In the genomic region with DNA sequence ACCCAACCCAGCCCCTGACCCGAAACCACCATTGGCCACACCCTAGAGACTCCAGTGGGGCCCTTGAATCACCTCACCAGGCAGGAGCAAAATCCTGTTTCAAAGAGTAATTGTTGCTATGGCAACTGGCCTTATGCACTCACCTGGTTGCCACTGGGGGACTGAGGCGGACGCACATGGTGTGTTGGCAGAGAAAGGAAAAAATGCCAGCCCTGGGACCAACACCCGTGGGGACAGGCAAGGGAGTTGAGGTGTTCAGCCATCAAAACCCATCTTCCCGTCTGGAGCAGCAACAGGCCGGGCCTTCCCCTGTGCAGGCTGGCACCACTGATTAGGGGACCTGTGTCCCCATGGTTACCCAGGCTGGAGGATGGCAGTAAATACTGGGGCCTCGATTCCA, we compare ENCODE assay signal across 1 cellular context.
TF ChIP-seq lines count a peak whose summit lies in the region.

No MANE protein-coding gene starts in this region.

TF ChIP-seq in GM23338, 12 proteins besides CTCF, POLR2A, EP300 and RAD21:
- TF ChIP-seq STAT1 (IDR thresholded peaks at IDR 0.05; ENCODE audit: unreplicated experiment) (no peak), NANOG (IDR thresholded peaks at IDR 0.05; ENCODE audit: borderline replicate concordance) (no peak), EZH2 (IDR thresholded peaks at IDR 0.05; ENCODE audit: low read depth, unreplicated experiment) (no peak), ZNF331 (CRISPR knock-in tag; IDR thresholded peaks at IDR 0.05; ENCODE audit: low read depth) (no peak), POLR2AphosphoS5 (IDR thresholded peaks at IDR 0.05; ENCODE audit: low read depth) (no peak), CREB1 (CRISPR knock-in tag; IDR thresholded peaks at IDR 0.05; ENCODE audit: low read depth) (no peak), EZH2phosphoT487 (IDR thresholded peaks at IDR 0.05; ENCODE audit: unreplicated experiment) (no peak), ZNF114 (CRISPR knock-in tag; IDR thresholded peaks at IDR 0.05) (no peak), JUNB (IDR thresholded peaks at IDR 0.05; ENCODE audit: unreplicated experiment) (no peak)
- TF ChIP-seq, protein P1, sequence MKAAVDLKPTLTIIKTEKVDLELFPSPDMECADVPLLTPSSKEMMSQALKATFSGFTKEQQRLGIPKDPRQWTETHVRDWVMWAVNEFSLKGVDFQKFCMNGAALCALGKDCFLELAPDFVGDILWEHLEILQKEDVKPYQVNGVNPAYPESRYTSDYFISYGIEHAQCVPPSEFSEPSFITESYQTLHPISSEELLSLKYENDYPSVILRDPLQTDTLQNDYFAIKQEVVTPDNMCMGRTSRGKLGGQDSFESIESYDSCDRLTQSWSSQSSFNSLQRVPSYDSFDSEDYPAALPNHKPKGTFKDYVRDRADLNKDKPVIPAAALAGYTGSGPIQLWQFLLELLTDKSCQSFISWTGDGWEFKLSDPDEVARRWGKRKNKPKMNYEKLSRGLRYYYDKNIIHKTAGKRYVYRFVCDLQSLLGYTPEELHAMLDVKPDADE (IDR thresholded peaks at IDR 0.05) = no peak
- TF ChIP-seq, protein P2, sequence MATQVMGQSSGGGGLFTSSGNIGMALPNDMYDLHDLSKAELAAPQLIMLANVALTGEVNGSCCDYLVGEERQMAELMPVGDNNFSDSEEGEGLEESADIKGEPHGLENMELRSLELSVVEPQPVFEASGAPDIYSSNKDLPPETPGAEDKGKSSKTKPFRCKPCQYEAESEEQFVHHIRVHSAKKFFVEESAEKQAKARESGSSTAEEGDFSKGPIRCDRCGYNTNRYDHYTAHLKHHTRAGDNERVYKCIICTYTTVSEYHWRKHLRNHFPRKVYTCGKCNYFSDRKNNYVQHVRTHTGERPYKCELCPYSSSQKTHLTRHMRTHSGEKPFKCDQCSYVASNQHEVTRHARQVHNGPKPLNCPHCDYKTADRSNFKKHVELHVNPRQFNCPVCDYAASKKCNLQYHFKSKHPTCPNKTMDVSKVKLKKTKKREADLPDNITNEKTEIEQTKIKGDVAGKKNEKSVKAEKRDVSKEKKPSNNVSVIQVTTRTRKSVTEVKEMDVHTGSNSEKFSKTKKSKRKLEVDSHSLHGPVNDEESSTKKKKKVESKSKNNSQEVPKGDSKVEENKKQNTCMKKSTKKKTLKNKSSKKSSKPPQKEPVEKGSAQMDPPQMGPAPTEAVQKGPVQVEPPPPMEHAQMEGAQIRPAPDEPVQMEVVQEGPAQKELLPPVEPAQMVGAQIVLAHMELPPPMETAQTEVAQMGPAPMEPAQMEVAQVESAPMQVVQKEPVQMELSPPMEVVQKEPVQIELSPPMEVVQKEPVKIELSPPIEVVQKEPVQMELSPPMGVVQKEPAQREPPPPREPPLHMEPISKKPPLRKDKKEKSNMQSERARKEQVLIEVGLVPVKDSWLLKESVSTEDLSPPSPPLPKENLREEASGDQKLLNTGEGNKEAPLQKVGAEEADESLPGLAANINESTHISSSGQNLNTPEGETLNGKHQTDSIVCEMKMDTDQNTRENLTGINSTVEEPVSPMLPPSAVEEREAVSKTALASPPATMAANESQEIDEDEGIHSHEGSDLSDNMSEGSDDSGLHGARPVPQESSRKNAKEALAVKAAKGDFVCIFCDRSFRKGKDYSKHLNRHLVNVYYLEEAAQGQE (IDR thresholded peaks at IDR 0.05; ENCODE audit: unreplicated experiment) = no peak
- TF ChIP-seq, protein P3, sequence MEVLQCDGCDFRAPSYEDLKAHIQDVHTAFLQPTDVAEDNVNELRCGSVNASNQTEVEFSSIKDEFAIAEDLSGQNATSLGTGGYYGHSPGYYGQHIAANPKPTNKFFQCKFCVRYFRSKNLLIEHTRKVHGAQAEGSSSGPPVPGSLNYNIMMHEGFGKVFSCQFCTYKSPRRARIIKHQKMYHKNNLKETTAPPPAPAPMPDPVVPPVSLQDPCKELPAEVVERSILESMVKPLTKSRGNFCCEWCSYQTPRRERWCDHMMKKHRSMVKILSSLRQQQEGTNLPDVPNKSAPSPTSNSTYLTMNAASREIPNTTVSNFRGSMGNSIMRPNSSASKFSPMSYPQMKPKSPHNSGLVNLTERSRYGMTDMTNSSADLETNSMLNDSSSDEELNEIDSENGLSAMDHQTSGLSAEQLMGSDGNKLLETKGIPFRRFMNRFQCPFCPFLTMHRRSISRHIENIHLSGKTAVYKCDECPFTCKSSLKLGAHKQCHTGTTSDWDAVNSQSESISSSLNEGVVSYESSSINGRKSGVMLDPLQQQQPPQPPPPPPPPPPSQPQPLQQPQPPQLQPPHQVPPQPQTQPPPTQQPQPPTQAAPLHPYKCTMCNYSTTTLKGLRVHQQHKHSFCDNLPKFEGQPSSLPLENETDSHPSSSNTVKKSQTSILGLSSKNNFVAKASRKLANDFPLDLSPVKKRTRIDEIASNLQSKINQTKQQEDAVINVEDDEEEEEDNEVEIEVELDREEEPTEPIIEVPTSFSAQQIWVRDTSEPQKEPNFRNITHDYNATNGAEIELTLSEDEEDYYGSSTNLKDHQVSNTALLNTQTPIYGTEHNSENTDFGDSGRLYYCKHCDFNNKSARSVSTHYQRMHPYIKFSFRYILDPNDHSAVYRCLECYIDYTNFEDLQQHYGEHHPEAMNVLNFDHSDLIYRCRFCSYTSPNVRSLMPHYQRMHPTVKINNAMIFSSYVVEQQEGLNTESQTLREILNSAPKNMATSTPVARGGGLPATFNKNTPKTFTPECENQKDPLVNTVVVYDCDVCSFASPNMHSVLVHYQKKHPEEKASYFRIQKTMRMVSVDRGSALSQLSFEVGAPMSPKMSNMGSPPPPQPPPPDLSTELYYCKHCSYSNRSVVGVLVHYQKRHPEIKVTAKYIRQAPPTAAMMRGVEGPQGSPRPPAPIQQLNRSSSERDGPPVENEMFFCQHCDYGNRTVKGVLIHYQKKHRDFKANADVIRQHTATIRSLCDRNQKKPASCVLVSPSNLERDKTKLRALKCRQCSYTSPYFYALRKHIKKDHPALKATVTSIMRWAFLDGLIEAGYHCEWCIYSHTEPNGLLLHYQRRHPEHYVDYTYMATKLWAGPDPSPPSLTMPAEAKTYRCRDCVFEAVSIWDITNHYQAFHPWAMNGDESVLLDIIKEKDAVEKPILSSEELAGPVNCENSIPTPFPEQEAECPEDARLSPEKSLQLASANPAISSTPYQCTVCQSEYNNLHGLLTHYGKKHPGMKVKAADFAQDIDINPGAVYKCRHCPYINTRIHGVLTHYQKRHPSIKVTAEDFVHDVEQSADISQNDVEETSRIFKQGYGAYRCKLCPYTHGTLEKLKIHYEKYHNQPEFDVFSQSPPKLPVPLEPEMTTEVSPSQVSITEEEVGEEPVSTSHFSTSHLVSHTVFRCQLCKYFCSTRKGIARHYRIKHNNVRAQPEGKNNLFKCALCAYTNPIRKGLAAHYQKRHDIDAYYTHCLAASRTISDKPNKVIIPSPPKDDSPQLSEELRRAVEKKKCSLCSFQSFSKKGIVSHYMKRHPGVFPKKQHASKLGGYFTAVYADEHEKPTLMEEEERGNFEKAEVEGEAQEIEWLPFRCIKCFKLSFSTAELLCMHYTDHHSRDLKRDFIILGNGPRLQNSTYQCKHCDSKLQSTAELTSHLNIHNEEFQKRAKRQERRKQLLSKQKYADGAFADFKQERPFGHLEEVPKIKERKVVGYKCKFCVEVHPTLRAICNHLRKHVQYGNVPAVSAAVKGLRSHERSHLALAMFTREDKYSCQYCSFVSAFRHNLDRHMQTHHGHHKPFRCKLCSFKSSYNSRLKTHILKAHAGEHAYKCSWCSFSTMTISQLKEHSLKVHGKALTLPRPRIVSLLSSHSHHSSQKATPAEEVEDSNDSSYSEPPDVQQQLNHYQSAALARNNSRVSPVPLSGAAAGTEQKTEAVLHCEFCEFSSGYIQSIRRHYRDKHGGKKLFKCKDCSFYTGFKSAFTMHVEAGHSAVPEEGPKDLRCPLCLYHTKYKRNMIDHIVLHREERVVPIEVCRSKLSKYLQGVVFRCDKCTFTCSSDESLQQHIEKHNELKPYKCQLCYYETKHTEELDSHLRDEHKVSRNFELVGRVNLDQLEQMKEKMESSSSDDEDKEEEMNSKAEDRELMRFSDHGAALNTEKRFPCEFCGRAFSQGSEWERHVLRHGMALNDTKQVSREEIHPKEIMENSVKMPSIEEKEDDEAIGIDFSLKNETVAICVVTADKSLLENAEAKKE (CRISPR knock-in tag; IDR thresholded peaks at IDR 0.05) = no peak
